In genomic region chr3:179021119-179021903, GRCh38 we compare ENCODE assay signal across 1 cellular context.
TF ChIP-seq lines count a peak whose summit lies in the region.

No MANE protein-coding gene starts in this region.

TF ChIP-seq in SK-N-SH, 30 proteins besides CTCF, POLR2A, EP300 and RAD21:
- no peak for TF ChIP-seq ZBTB33 (IDR thresholded peaks at IDR 0.05; ENCODE audit: borderline replicate concordance, low read depth)
- no peak for TF ChIP-seq FOXM1 (IDR thresholded peaks at IDR 0.05; ENCODE audit: low read depth)
- no peak for TF ChIP-seq YY1 (IDR thresholded peaks at IDR 0.05; ENCODE audit: low read depth)
- no peak for TF ChIP-seq SMC3 (IDR thresholded peaks at IDR 0.05; ENCODE audit: low read depth, low read length)
- no peak for TF ChIP-seq EZH2phosphoT487 (IDR thresholded peaks at IDR 0.05; ENCODE audit: borderline replicate concordance, low read depth)
- TF ChIP-seq NFIC (IDR thresholded peaks at IDR 0.05; ENCODE audit: borderline replicate concordance), result no peak
- TF ChIP-seq GABPA (IDR thresholded peaks at IDR 0.05; ENCODE audit: low read depth), result no peak
- no peak for TF ChIP-seq FOSL2 (IDR thresholded peaks at IDR 0.05; ENCODE audit: borderline replicate concordance, low read depth)
- TF ChIP-seq RXRA (IDR thresholded peaks at IDR 0.05; ENCODE audit: borderline replicate concordance, low read depth), result no peak
- no peak for TF ChIP-seq MAX (IDR thresholded peaks at IDR 0.05; ENCODE audit: low read depth)
- TF ChIP-seq PBX3 (IDR thresholded peaks at IDR 0.05), result no peak
- no peak for TF ChIP-seq RFX5 (IDR thresholded peaks at IDR 0.05; ENCODE audit: low read length)
